12 cellular contexts compared by ENCODE assay signal in genomic region chr11:70699294-70700221, GRCh38.
DNase-seq lines count a peak whose midpoint lies in the region; ATAC-seq and TF ChIP-seq lines count a peak whose summit lies in the region.
"Had no signal": no experiment of that assay in that cellular context is flagged by ENCODE, and none has a peak within 500 bp of the region (broad histone marks: within the 10 kb centered on the region; RNA-seq: fewer than 3 reads in every experiment).

No MANE protein-coding gene starts in this region.

- no peak overlapping the region for H4K8ac ChIP-seq in mesenchymal stem cell (ENCODE audit: low read length)

- no peaks in the 10 kb centered on the region for H3K27me3 Mint-ChIP-seq in WTC11 (ENCODE audit: low read depth)

- H4K91ac ChIP-seq in mesenchymal stem cell (ENCODE audit: low read length), result no peak overlapping the region

- H3K4me3 ChIP-seq in mesenchymal stem cell (ENCODE audit: insufficient read depth in 1 of 2, low read depth in 1 of 2, low read length in 2 of 2) (no peak overlapping the region), A673 (ENCODE audit: low read depth, low read length, poor library complexity, severe bottlenecking) (no peak overlapping the region)
- H3K4me3 ChIP-seq: esophagus squamous epithelium, HAP-1, smooth muscle cell had no signal

- H3K27ac ChIP-seq in mesenchymal stem cell (ENCODE audit: low read length, poor library complexity, severe bottlenecking) (no peak overlapping the region), A673 (ENCODE audit: low read depth, low read length, poor library complexity, severe bottlenecking) (no peak overlapping the region)
- H3K27ac ChIP-seq: esophagus squamous epithelium had no signal

- TF ChIP-seq CTCF in WTC11 (IDR thresholded peaks at IDR 0.05), result no peak
- no peak for TF ChIP-seq CTCF in A673 (conservative IDR thresholded peaks at IDR 0.05; ENCODE audit: low read depth, low read length)

- no peak overlapping the region for H3K9ac ChIP-seq in mesenchymal stem cell (ENCODE audit: low read length)

- H2BK15ac ChIP-seq in mesenchymal stem cell (ENCODE audit: low read depth, poor library complexity, severe bottlenecking), result no peak overlapping the region

- H2AK5ac ChIP-seq in mesenchymal stem cell (ENCODE audit: low read length, severe bottlenecking), result no peak overlapping the region

- H2BK120ac ChIP-seq in mesenchymal stem cell (ENCODE audit: low read depth, low read length), result no peak overlapping the region

- H3K79me1 ChIP-seq in mesenchymal stem cell (replicated peaks; ENCODE audit: low read length, poor library complexity, severe bottlenecking), result no peaks in the 10 kb centered on the region

- H3K4ac ChIP-seq in mesenchymal stem cell (ENCODE audit: low read depth in 1 of 2, low read length in 2 of 2), result no peak overlapping the region

- peaks cover 3% of the 10 kb centered on the region; the same call in 1 of the 2 replicates for H3K9me3 Mint-ChIP-seq in WTC11

- H3K4me3 Mint-ChIP-seq in WTC11, result no peak overlapping the region

- H2BK5ac ChIP-seq in mesenchymal stem cell (ENCODE audit: low read depth, low read length, poor library complexity, severe bottlenecking), result no peak overlapping the region

- no TSS peak for BruUV-seq in A673 (replicated peaks; lab: Mats Ljungman, UMichigan)

- H3K18ac ChIP-seq in mesenchymal stem cell (ENCODE audit: low read depth in 1 of 2, low read length in 2 of 2), result no peak overlapping the region

- H3K27me3 ChIP-seq in mesenchymal stem cell (ENCODE audit: control insufficient read depth in 1 of 2, insufficient read depth in 1 of 2, low read length in 2 of 2) (no peaks in the 10 kb centered on the region), A673 (replicated peaks; ENCODE audit: insufficient read depth, low read depth, low read length, poor library complexity) (no peaks in the 10 kb centered on the region)
- H3K27me3 ChIP-seq: esophagus squamous epithelium had no signal

- H3K4me1 ChIP-seq in mesenchymal stem cell (ENCODE audit: control insufficient read depth, insufficient read depth, low read depth, low read length) (no peaks in the 10 kb centered on the region), A673 (ENCODE audit: insufficient read depth, low read length, poor library complexity, severe bottlenecking) (no peaks in the 10 kb centered on the region)
- H3K4me1 ChIP-seq: esophagus squamous epithelium, HAP-1 had no signal

- H3K14ac ChIP-seq in mesenchymal stem cell (ENCODE audit: low read length in 2 of 2), result no peak overlapping the region

- ATAC-seq in WTC11, result peak; percentile 93

- H3K4me1 Mint-ChIP-seq in WTC11, result peaks cover 42% of the 10 kb centered on the region

- H3K4me2 ChIP-seq in mesenchymal stem cell (ENCODE audit: low read length, poor library complexity, severe bottlenecking), result no peak overlapping the region
- H3K4me2 ChIP-seq: smooth muscle cell had no signal

- H3K36me3 Mint-ChIP-seq in WTC11, result peaks cover 3% of the 10 kb centered on the region

- no peak overlapping the region for H2BK12ac ChIP-seq in mesenchymal stem cell (ENCODE audit: low read length in 2 of 2)

- CTCF ChIA-PET in WTC11 (lab: Charles Lee) (interaction anchor here (0.8 to 2.1 kb wide), 5 partner anchors 12 to 196 kb away, joined by 3 to 7 read pairs (median 4); no protein-coding TSS in a partner anchor), A673 (lab: Charles Lee) (no interaction called here)

- no peaks in the 10 kb centered on the region for H3K9me3 ChIP-seq in mesenchymal stem cell (ENCODE audit: control insufficient read depth, low read length)
- no peaks in the 10 kb centered on the region for H3K9me3 ChIP-seq in A673 (ENCODE audit: low read depth, low read length, poor library complexity, severe bottlenecking)
- H3K9me3 ChIP-seq: esophagus squamous epithelium, HAP-1 had no signal

- intact Hi-C loops in A673 (cut with micrococcal nuclease; ENCODE audit: unreplicated experiment), result no loop called here

- POLR2A ChIA-PET in WTC11 (lab: Charles Lee) (interaction anchor here (0.6 to 1.5 kb wide), 4 partner anchors 14 to 613 kb away, joined by 3 read pairs; no protein-coding TSS in a partner anchor), A673 (lab: Charles Lee; ENCODE audit: low non-redundant PET) (no interaction called here)

- peak; percentile 25 for DNase-seq in DMS 273 (lab: John Stamatoyannopoulos, UW; ENCODE audit: unreplicated experiment)
- no peak for DNase-seq in DMS 273 treated with DMSO at 0.1 percent for 48 hours (lab: John Stamatoyannopoulos, UW)
- DNase-seq in HuH-7.5 (ENCODE audit: low spot score), result peak; percentile 51
- DNase-seq in WTC11 (ENCODE audit: low spot score), result peak; percentile 59
- peak; percentile 51 for DNase-seq in mesenchymal stem cell
- no peak for DNase-seq in NCI-H345 (lab: John Stamatoyannopoulos, UW)
- DNase-seq in NCI-H345 treated with DMSO at 0.1 percent for 48 hours (lab: John Stamatoyannopoulos, UW; ENCODE audit: unreplicated experiment), result no peak
- no peak for DNase-seq in A673 (ENCODE audit: low spot score)
- DNase-seq: esophagus squamous epithelium, T1000 had no signal

- no peaks in the 10 kb centered on the region for H3K36me3 ChIP-seq in mesenchymal stem cell (ENCODE audit: control insufficient read depth in 1 of 2, insufficient read depth in 2 of 2, low read depth in 1 of 2, low read length in 2 of 2)
- H3K36me3 ChIP-seq in A673 (ENCODE audit: insufficient read depth, low read length, poor library complexity, severe bottlenecking), result no peaks in the 10 kb centered on the region
- H3K36me3 ChIP-seq: esophagus squamous epithelium, HAP-1 had no signal

- 35% methylated on average over 7 of the region's 7 CpGs for WGBS in mesenchymal stem cell

- H2AFZ ChIP-seq in mesenchymal stem cell (ENCODE audit: low read depth, low read length), result no peak overlapping the region

- H3K23ac ChIP-seq in mesenchymal stem cell (ENCODE audit: low read length in 2 of 2), result no peak overlapping the region

- H3K27ac Mint-ChIP-seq in WTC11, result no peak overlapping the region

TF ChIP-seq in WTC11, 78 proteins besides CTCF, POLR2A, EP300 and RAD21:
- TF ChIP-seq FOXJ3 (CRISPR knock-in tag; IDR thresholded peaks at IDR 0.05; ENCODE audit: borderline replicate concordance) (no peak), USF1 (CRISPR knock-in tag; IDR thresholded peaks at IDR 0.05) (peak; percentile 97), NFYB (CRISPR knock-in tag; conservative IDR thresholded peaks at IDR 0.05; ENCODE audit: low read depth) (peak; percentile 65), ZNF423 (CRISPR knock-in tag; IDR thresholded peaks at IDR 0.05) (no peak)
- TF ChIP-seq, protein P1, sequence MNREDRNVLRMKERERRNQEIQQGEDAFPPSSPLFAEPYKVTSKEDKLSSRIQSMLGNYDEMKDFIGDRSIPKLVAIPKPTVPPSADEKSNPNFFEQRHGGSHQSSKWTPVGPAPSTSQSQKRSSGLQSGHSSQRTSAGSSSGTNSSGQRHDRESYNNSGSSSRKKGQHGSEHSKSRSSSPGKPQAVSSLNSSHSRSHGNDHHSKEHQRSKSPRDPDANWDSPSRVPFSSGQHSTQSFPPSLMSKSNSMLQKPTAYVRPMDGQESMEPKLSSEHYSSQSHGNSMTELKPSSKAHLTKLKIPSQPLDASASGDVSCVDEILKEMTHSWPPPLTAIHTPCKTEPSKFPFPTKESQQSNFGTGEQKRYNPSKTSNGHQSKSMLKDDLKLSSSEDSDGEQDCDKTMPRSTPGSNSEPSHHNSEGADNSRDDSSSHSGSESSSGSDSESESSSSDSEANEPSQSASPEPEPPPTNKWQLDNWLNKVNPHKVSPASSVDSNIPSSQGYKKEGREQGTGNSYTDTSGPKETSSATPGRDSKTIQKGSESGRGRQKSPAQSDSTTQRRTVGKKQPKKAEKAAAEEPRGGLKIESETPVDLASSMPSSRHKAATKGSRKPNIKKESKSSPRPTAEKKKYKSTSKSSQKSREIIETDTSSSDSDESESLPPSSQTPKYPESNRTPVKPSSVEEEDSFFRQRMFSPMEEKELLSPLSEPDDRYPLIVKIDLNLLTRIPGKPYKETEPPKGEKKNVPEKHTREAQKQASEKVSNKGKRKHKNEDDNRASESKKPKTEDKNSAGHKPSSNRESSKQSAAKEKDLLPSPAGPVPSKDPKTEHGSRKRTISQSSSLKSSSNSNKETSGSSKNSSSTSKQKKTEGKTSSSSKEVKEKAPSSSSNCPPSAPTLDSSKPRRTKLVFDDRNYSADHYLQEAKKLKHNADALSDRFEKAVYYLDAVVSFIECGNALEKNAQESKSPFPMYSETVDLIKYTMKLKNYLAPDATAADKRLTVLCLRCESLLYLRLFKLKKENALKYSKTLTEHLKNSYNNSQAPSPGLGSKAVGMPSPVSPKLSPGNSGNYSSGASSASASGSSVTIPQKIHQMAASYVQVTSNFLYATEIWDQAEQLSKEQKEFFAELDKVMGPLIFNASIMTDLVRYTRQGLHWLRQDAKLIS (CRISPR knock-in tag; IDR thresholded peaks at IDR 0.05; ENCODE audit: borderline replicate concordance), result no peak
- TF ChIP-seq, protein P2, sequence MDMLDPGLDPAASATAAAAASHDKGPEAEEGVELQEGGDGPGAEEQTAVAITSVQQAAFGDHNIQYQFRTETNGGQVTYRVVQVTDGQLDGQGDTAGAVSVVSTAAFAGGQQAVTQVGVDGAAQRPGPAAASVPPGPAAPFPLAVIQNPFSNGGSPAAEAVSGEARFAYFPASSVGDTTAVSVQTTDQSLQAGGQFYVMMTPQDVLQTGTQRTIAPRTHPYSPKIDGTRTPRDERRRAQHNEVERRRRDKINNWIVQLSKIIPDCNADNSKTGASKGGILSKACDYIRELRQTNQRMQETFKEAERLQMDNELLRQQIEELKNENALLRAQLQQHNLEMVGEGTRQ (CRISPR knock-in tag; IDR thresholded peaks at IDR 0.05), result peak; percentile 96

Comparison
In these comparisons a context has a peak if more than half of its experiments do, and no peak if none do; other contexts are left out.
1. DNase-seq: peak in DMS 273 (single experiment), HuH-7.5 (single experiment), WTC11 (single experiment) and mesenchymal stem cell (single experiment); none in DMS 273 treated with DMSO at 0.1 percent for 48 hours (single experiment), NCI-H345 (single experiment), NCI-H345 treated with DMSO at 0.1 percent for 48 hours (single experiment) and A673 (single experiment).